18 cellular contexts compared by ENCODE assay signal in genomic region chr5:168607946-168608345, GRCh38. TPM values are rescaled to one million over a fixed set of nuclear protein-coding genes. Genes with fewer than 3 reads are reported as not detected.
DNase-seq lines count a peak whose midpoint lies in the region; ATAC-seq and TF ChIP-seq lines count a peak whose summit lies in the region.
"Had no signal": no experiment of that assay in that cellular context is flagged by ENCODE, and none has a peak within 500 bp of the region (broad histone marks: within the 10 kb centered on the region; RNA-seq: fewer than 3 reads in every experiment).

No MANE protein-coding gene starts in this region.

- no peaks in the 10 kb centered on the region for H3K27me3 Mint-ChIP-seq in type B pancreatic cell

- H3K9me3 Mint-ChIP-seq in type B pancreatic cell: no peaks in the 10 kb centered on the region
- H3K9me3 Mint-ChIP-seq: GM23338 had no signal

- peaks cover 29% of the 10 kb centered on the region for H3K4me1 Mint-ChIP-seq in type B pancreatic cell (ENCODE audit: unreplicated experiment)
- H3K4me1 Mint-ChIP-seq: GM23338 had no signal

- peak; percentile 8 to 43 for DNase-seq in stimulated activated CD4-positive, alpha-beta T cell treated with anti-CD3 and anti-CD28 coated beads, Interleukin-15, amount 100 ng/mL, for 48 hours (ENCODE audit: low read depth in 2 of 2)
- no peak for DNase-seq in stimulated activated CD4-positive, alpha-beta T cell treated with anti-CD3 and anti-CD28 coated beads, Interleukin-4, amount 100 ng/mL, for 4 hours
- peak; percentile 70 for DNase-seq in activated CD8-positive, alpha-beta memory T cell treated with anti-CD3 and anti-CD28 coated beads, Interleukin-2, amount 50 U/mL, for 48 hours
- DNase-seq in coronary artery (ENCODE audit: low spot score) (no peak), type B pancreatic cell (ENCODE audit: extremely low spot score, unreplicated experiment) (no peak)
- no peak for DNase-seq in activated CD4-positive, CD25-positive, alpha-beta regulatory T cell treated with anti-CD3 and anti-CD28 coated beads, Interleukin-2, amount 50 U/mL, for 72 hours
- DNase-seq: DMS79, dorsolateral prefrontal cortex, NCI-H1436 treated with DMSO at 0.1 percent for 48 hours, NCI-H510A treated with DMSO at 0.1 percent for 48 hours, spleen, stomach, T-helper 17 cell had no signal

- ATAC-seq in HG02588 (IDR thresholded peaks at IDR 0.05; ENCODE audit: unreplicated experiment) (peak; percentile 86), HG02973 (IDR thresholded peaks at IDR 0.05; ENCODE audit: unreplicated experiment) (no peak)
- ATAC-seq: GM23338, T-helper 17 cell had no signal

- TF ChIP-seq CTCF in coronary artery (IDR thresholded peaks at IDR 0.05) (no peak), type B pancreatic cell (conservative IDR thresholded peaks at IDR 0.05) (no peak)

- H3K4me3 ChIP-seq in coronary artery: no peak overlapping the region
- H3K4me3 ChIP-seq: ascending aorta, dorsolateral prefrontal cortex, GM23338, spleen, stomach had no signal

- H3K4me3 Mint-ChIP-seq in type B pancreatic cell: no peak overlapping the region
- H3K4me3 Mint-ChIP-seq: B cell, GM23338, T-helper 17 cell had no signal

- H3K36me3 Mint-ChIP-seq in type B pancreatic cell: no peaks in the 10 kb centered on the region

- no peak overlapping the region for H3K27ac ChIP-seq in coronary artery
- H3K27ac ChIP-seq: ascending aorta, dorsolateral prefrontal cortex, spleen, stomach had no signal

- no peak overlapping the region for H3K27ac Mint-ChIP-seq in type B pancreatic cell
- H3K27ac Mint-ChIP-seq: B cell, GM23338, T-helper 17 cell had no signal

RNA-seq across cellular contexts. Expression of gene PANK3, which starts 28.8 kb away (rescaled TPM):
- total RNA-seq in type B pancreatic cell (ENCODE audit: low replicate concordance): 82.6 and 91.8 TPM in 2 replicates

Comparison
In these comparisons a context has a peak if more than half of its experiments do, and no peak if none do; other contexts are left out.
1. DNase-seq: peak in stimulated activated CD4-positive, alpha-beta T cell treated with anti-CD3 and anti-CD28 coated beads, Interleukin-15, amount 100 ng/mL, for 48 hours (2 of 2) and activated CD8-positive, alpha-beta memory T cell treated with anti-CD3 and anti-CD28 coated beads, Interleukin-2, amount 50 U/mL, for 48 hours (single experiment); none in stimulated activated CD4-positive, alpha-beta T cell treated with anti-CD3 and anti-CD28 coated beads, Interleukin-4, amount 100 ng/mL, for 4 hours (0 of 2), coronary artery (single experiment), activated CD4-positive, CD25-positive, alpha-beta regulatory T cell treated with anti-CD3 and anti-CD28 coated beads, Interleukin-2, amount 50 U/mL, for 72 hours (single experiment) and type B pancreatic cell (single experiment).